Comparison of ENCODE assay signal across 24 cellular contexts in genomic region chr6:36804549-36804948, GRCh38. TPM values are rescaled to one million over a fixed set of nuclear protein-coding genes. Genes with fewer than 3 reads are reported as not detected.
"Had no signal": no experiment of that assay in that cellular context is flagged by ENCODE, and none has a peak within 500 bp of the region (broad histone marks: within the 10 kb centered on the region; RNA-seq: fewer than 3 reads in every experiment).

No MANE protein-coding gene starts in this region.

- H3K9ac ChIP-seq: parathyroid adenoma had no signal

- H3K79me2 ChIP-seq: hepatocyte, parathyroid adenoma had no signal

- DNase-seq: activated CD4-positive, alpha-beta memory T cell treated with anti-CD3 and anti-CD28 coated beads, Interleukin-2, amount 10 ng/mL, durations not matched to agents 7 days and 5 days; activated CD4-positive, alpha-beta T cell treated with anti-CD3 and anti-CD28 coated beads for 48 hours; activated CD4-positive, CD25-positive, alpha-beta regulatory T cell; activated effector memory CD4-positive, alpha-beta T cell treated with Interleukin-2 at 50 U/mL for 16 hours; activated naive CD4-positive, alpha-beta T cell treated with anti-CD3 and anti-CD28 coated beads for 36 hours; activated naive CD8-positive, alpha-beta T cell treated with anti-CD3 and anti-CD28 coated beads, Interleukin-2, amount 10 ng/mL, durations not matched to agents 7 days and 5 days; activated T-cell treated with anti-CD3 and anti-CD28 coated beads, Interleukin-2, amount 50 U/mL, for 72 hours; amniotic stem cell; colonic mucosa; erythroblast; foreskin melanocyte; left ventricle myocardium inferior; naive thymus-derived CD8-positive, alpha-beta T cell; nucleus accumbens; right lobe of liver; stimulated activated CD4-positive, alpha-beta T cell treated with anti-CD3 and anti-CD28 coated beads, Interleukin-1b, Interleukin-23, amount 100 ng/mL, for 48 hours; substantia nigra; T-helper 9 cell; thyroid gland; upper lobe of right lung had no signal

- H3K4me1 ChIP-seq: colonic mucosa, left ventricle myocardium inferior, parathyroid adenoma, right lobe of liver, thyroid gland, upper lobe of right lung had no signal

- ATAC-seq: activated T-cell treated with anti-CD3 and anti-CD28 coated beads, Interleukin-2, amount 50 U/mL, for 72 hours; naive thymus-derived CD8-positive, alpha-beta T cell; right lobe of liver; upper lobe of right lung had no signal

- H3K27me3 ChIP-seq: colonic mucosa, hepatocyte, right lobe of liver, thyroid gland, upper lobe of right lung had no signal

- H3K9me3 ChIP-seq: colonic mucosa, left ventricle myocardium inferior, right lobe of liver, thyroid gland, upper lobe of right lung had no signal

- H3K36me3 ChIP-seq: colonic mucosa, left ventricle myocardium inferior, right lobe of liver, thyroid gland, upper lobe of right lung had no signal

- H2AFZ ChIP-seq: hepatocyte, parathyroid adenoma had no signal

- H3K27ac ChIP-seq: colonic mucosa, hepatocyte, left ventricle myocardium inferior, parathyroid adenoma, right lobe of liver, skin epidermis, thyroid gland, upper lobe of right lung had no signal

- H3K4me3 ChIP-seq: colonic mucosa, hepatocyte, left ventricle myocardium inferior, right lobe of liver, skin epidermis, thyroid gland, upper lobe of right lung had no signal

- FAIRE-seq: bronchial epithelial cell had no signal

- H3K4me2 ChIP-seq: hepatocyte had no signal

RNA-seq across cellular contexts. Expression of gene CPNE5, which starts 34.7 kb away (rescaled TPM):
- total RNA-seq: bronchial epithelial cell had no signal
